Comparison of ENCODE assay signal across 19 cellular contexts in genomic region chr2:137870682-137871081, GRCh38.
DNase-seq lines count a peak whose midpoint lies in the region; ATAC-seq and TF ChIP-seq lines count a peak whose summit lies in the region.
"Had no signal": no experiment of that assay in that cellular context is flagged by ENCODE, and none has a peak within 500 bp of the region (broad histone marks: within the 10 kb centered on the region; RNA-seq: fewer than 3 reads in every experiment).

No MANE protein-coding gene starts in this region.

- H3K36me3 ChIP-seq in prostate gland (no peaks in the 10 kb centered on the region), left lung (no peaks in the 10 kb centered on the region)
- H3K36me3 ChIP-seq: esophagus muscularis mucosa had no signal

- H3K4me3 ChIP-seq in prostate gland (no peak overlapping the region), left lung (no peak overlapping the region)
- H3K4me3 ChIP-seq: coronary artery, esophagus muscularis mucosa, mucosa of descending colon had no signal

- DNase-seq in MCF 10A (ENCODE audit: unreplicated experiment) (no peak), prostate gland (ENCODE audit: low spot score) (no peak), left lung (no peak)
- DNase-seq in stimulated activated CD4-positive, alpha-beta T cell treated with anti-CD3 and anti-CD28 coated beads, Interleukin-2, amount 100 ng/mL, for 48 hours, result no peak
- DNase-seq: activated naive CD4-positive, alpha-beta T cell; CD4-positive, CD25-positive, alpha-beta regulatory T cell; head of caudate nucleus; Karpas-422; mucosa of descending colon; PC-3; small intestine; stimulated activated naive CD8-positive, alpha-beta T cell treated with anti-CD3 and anti-CD28 coated beads, Interleukin-15, Interleukin-2, amounts not matched to agents 100 U/mL and 50 U/mL, for 24 hours had no signal

- H3K4me3 Mint-ChIP-seq in MCF 10A (ENCODE audit: unreplicated experiment), result no peak overlapping the region
- H3K4me3 Mint-ChIP-seq: CD4-positive, CD25-positive, alpha-beta regulatory T cell had no signal

- H3K27me3 ChIP-seq in prostate gland (replicated peaks; ENCODE audit: insufficient read depth) (no peaks in the 10 kb centered on the region), left lung (no peaks in the 10 kb centered on the region)
- H3K27me3 ChIP-seq: esophagus muscularis mucosa had no signal

- H3K27ac ChIP-seq in prostate gland, result no peak overlapping the region
- H3K27ac ChIP-seq in left lung, result no peak overlapping the region
- H3K27ac ChIP-seq: coronary artery, esophagus muscularis mucosa had no signal

- H3K4me1 Mint-ChIP-seq in MCF 10A (ENCODE audit: insufficient read depth, unreplicated experiment), result no peaks in the 10 kb centered on the region
- H3K4me1 Mint-ChIP-seq: CD4-positive, CD25-positive, alpha-beta regulatory T cell had no signal

- H3K27me3 Mint-ChIP-seq in MCF 10A (ENCODE audit: insufficient read depth, unreplicated experiment), result no peaks in the 10 kb centered on the region

- H3K9me3 Mint-ChIP-seq in MCF 10A (ENCODE audit: unreplicated experiment), result no peaks in the 10 kb centered on the region

- BruUV-seq in MCF 10A (replicated peaks; lab: Mats Ljungman, UMichigan), result no TSS peak

- POLR2A ChIA-PET in MCF 10A (lab: Yijun Ruan, JAX), result no interaction called here

- TF ChIP-seq CTCF in MCF 10A (IDR thresholded peaks at IDR 0.05; ENCODE audit: unreplicated experiment) (no peak), prostate gland (IDR thresholded peaks at IDR 0.05) (no peak), left lung (IDR thresholded peaks at IDR 0.05) (no peak)

- H3K27ac Mint-ChIP-seq in MCF 10A (ENCODE audit: low read depth, unreplicated experiment), result no peak overlapping the region
- H3K27ac Mint-ChIP-seq: CD4-positive, CD25-positive, alpha-beta regulatory T cell had no signal

- no peaks in the 10 kb centered on the region for H3K9me3 ChIP-seq in prostate gland
- H3K9me3 ChIP-seq in left lung, result no peaks in the 10 kb centered on the region
- H3K9me3 ChIP-seq: esophagus muscularis mucosa, mucosa of descending colon had no signal

- no peaks in the 10 kb centered on the region for H3K4me1 ChIP-seq in prostate gland (replicated peaks)
- no peaks in the 10 kb centered on the region for H3K4me1 ChIP-seq in left lung
- H3K4me1 ChIP-seq: esophagus muscularis mucosa had no signal

- CTCF ChIA-PET in MCF 10A (lab: Yijun Ruan, JAX), result no interaction called here

- no peak for TF ChIP-seq POLR2A in prostate gland (IDR thresholded peaks at IDR 0.05)

- no peaks in the 10 kb centered on the region for H3K36me3 Mint-ChIP-seq in MCF 10A (ENCODE audit: insufficient read depth, unreplicated experiment)
- H3K36me3 Mint-ChIP-seq: CD4-positive, CD25-positive, alpha-beta regulatory T cell had no signal

- 9% methylated on average over 1 of the region's 1 CpG for WGBS in prostate gland

- ATAC-seq in GM18498 (IDR thresholded peaks at IDR 0.05; ENCODE audit: unreplicated experiment) (peak; percentile 44), GM19395 (IDR thresholded peaks at IDR 0.05; ENCODE audit: unreplicated experiment) (peak; percentile 77), HG02763 (IDR thresholded peaks at IDR 0.05; ENCODE audit: unreplicated experiment) (peak; percentile 69), HG03378 (IDR thresholded peaks at IDR 0.05; ENCODE audit: unreplicated experiment) (peak; percentile 91), left lung (no peak)
- ATAC-seq: mucosa of descending colon; PC-3; SK-N-SH treated with all-trans-retinoic acid at 6 μM for 48 hours; stimulated activated naive CD8-positive, alpha-beta T cell treated with anti-CD3 and anti-CD28 coated beads, Interleukin-15, Interleukin-2, amounts not matched to agents 100 U/mL and 50 U/mL, for 24 hours had no signal

- intact Hi-C loops in MCF 10A (cut with micrococcal nuclease) (no loop called here), prostate gland (cut with DNase I) (no loop called here), left lung (cut with DNase I) (no loop called here)
